In genomic region chr6:66173587-66173986, GRCh38 we compare ENCODE assay signal across 35 cellular contexts.
"Had no signal": no experiment of that assay in that cellular context is flagged by ENCODE, and none has a peak within 500 bp of the region (broad histone marks: within the 10 kb centered on the region; RNA-seq: fewer than 3 reads in every experiment).

No MANE protein-coding gene starts in this region.

- H3K36me3 ChIP-seq: adrenal gland, brain microvascular endothelial cell, breast epithelium had no signal

- H3K4me3 ChIP-seq: adrenal gland, body of pancreas, breast epithelium had no signal

- DNase-seq: activated B cell treated with CpG ODN at 0.5 μM for 24 hours; activated CD4-positive, alpha-beta memory T cell treated with anti-CD3 and anti-CD28 coated beads for 36 hours; activated CD4-positive, alpha-beta T cell treated with anti-CD3 and anti-CD28 coated beads for 4 hours; activated CD4-positive, alpha-beta T cell treated with anti-CD3 and anti-CD28 coated beads, Interleukin-2, amount 10 ng/mL, durations not matched to agents 24 days and 14 days; activated CD4-positive, alpha-beta T cell treated with anti-CD3 and anti-CD28 coated beads, Interleukin-2, amount 50 U/mL, for 1 hour; activated CD4-positive, alpha-beta T cell treated with anti-CD3 and anti-CD28 coated beads, Interleukin-2, amount 50 U/mL, for 4 hours; activated CD4-positive, CD25-positive, alpha-beta regulatory T cell treated with anti-CD3 and anti-CD28 coated beads, Interleukin-2, amount 50 U/mL, for 72 hours; activated CD8-positive, alpha-beta memory T cell treated with anti-CD3 and anti-CD28 coated beads, Interleukin-2, amount 50 U/mL, for 4 hours; activated CD8-positive, alpha-beta T cell treated with anti-CD3 and anti-CD28 coated beads for 36 hours; activated effector memory CD4-positive, alpha-beta T cell treated with anti-CD3 and anti-CD28 coated beads, Interleukin-2, amount 50 U/mL, for 16 hours; activated gamma-delta T cell treated with Interleukin-2 at 50 U/mL for 16 hours; activated naive CD4-positive, alpha-beta T cell; activated naive CD4-positive, alpha-beta T cell treated with anti-CD3 and anti-CD28 coated beads for 36 hours; activated naive CD4-positive, alpha-beta T cell treated with anti-CD3 and anti-CD28 coated beads, Interleukin-2, amount 50 U/mL, for 16 hours; activated naive CD8-positive, alpha-beta T cell treated with anti-CD3 and anti-CD28 coated beads for 36 hours; activated T-cell treated with anti-CD3 and anti-CD28 coated beads for 4 hours; activated T-cell treated with anti-CD3 and anti-CD28 coated beads, Interleukin-2, amount 50 U/mL, for 1 hour; activated T-cell treated with anti-CD3 and anti-CD28 coated beads, Interleukin-2, amount 50 U/mL, for 4 hours; activated T-cell treated with anti-CD3 and anti-CD28 coated beads, Interleukin-2, amount 50 U/mL, for 72 hours; adrenal gland; amniotic stem cell; aorta; body of pancreas; brain microvascular endothelial cell; central memory CD4-positive, alpha-beta T cell; T-helper 1 cell; T-helper 2 cell; T-helper 9 cell had no signal

- H3K9me3 ChIP-seq: adrenal gland, body of pancreas had no signal

- H3K27me3 ChIP-seq: adrenal gland, body of pancreas, brain microvascular endothelial cell, breast epithelium had no signal

- H3K4me1 ChIP-seq: adrenal gland, body of pancreas, breast epithelium had no signal

- ATAC-seq: activated CD8-positive, alpha-beta T cell treated with anti-CD3 and anti-CD28 coated beads for 36 hours; activated naive CD4-positive, alpha-beta T cell treated with anti-CD3 and anti-CD28 coated beads, Interleukin-2, amount 50 U/mL, for 72 hours; activated T-cell treated with anti-CD3 and anti-CD28 coated beads, Interleukin-2, amount 50 U/mL, for 4 hours; activated T-cell treated with anti-CD3 and anti-CD28 coated beads, Interleukin-2, amount 50 U/mL, for 72 hours; activated T-helper 17 cell treated with anti-CD3 and anti-CD28 coated beads, Interleukin-2, amount 50 U/mL, for 72 hours; body of pancreas had no signal

- H3K36me3 Mint-ChIP-seq: activated CD4-positive, alpha-beta memory T cell treated with anti-CD3 and anti-CD28 coated beads for 36 hours; activated naive CD8-positive, alpha-beta T cell treated with anti-CD3 and anti-CD28 coated beads for 36 hours had no signal

- H3K27ac Mint-ChIP-seq: activated B cell treated with CpG ODN at 0.5 μM for 24 hours; activated CD4-positive, alpha-beta memory T cell treated with anti-CD3 and anti-CD28 coated beads for 36 hours; activated CD4-positive, alpha-beta T cell treated with anti-CD3 and anti-CD28 coated beads, Interleukin-2, amount 10 ng/mL, durations not matched to agents 24 days and 14 days; activated CD8-positive, alpha-beta T cell treated with anti-CD3 and anti-CD28 coated beads for 36 hours; activated naive CD4-positive, alpha-beta T cell treated with anti-CD3 and anti-CD28 coated beads for 36 hours; activated naive CD4-positive, alpha-beta T cell treated with anti-CD3 and anti-CD28 coated beads, Interleukin-2, amount 50 U/mL, for 72 hours; activated naive CD8-positive, alpha-beta T cell treated with anti-CD3 and anti-CD28 coated beads for 36 hours; activated T-cell treated with anti-CD3 and anti-CD28 coated beads, Interleukin-2, amount 50 U/mL, for 72 hours; activated T-helper 1 cell treated with anti-CD3 and anti-CD28 coated beads, Interleukin-12 subunit alpha, Interleukin-12 subunit beta, Interleukin-2, Interleukin-4 antibody, amounts not matched to agents 30 ng/mL and 10 ng/mL and 1 ng/mL, durations not matched to agents 14 hours and 24 hours and 36 hours; activated T-helper 17 cell treated with anti-CD3 and anti-CD28 coated beads, Interleukin-2, amount 50 U/mL, for 72 hours; T-helper 1 cell treated with Interleukin-12 subunit alpha and Interleukin-12 subunit beta and Interleukin-4 antibody, amounts not matched to agents 30 μg/mL and 1 μg/mL, for 36 hours; T-helper 2 cell treated with Interferon-gamma antibody and Interleukin-4, amounts not matched to agents 5 μg/mL and 100 μg/mL, for 36 hours had no signal

- H3K4me1 Mint-ChIP-seq: activated B cell treated with CpG ODN at 0.5 μM for 24 hours; activated CD4-positive, alpha-beta T cell treated with anti-CD3 and anti-CD28 coated beads, Interleukin-2, amount 10 ng/mL, durations not matched to agents 24 days and 14 days; activated naive CD8-positive, alpha-beta T cell treated with anti-CD3 and anti-CD28 coated beads for 36 hours; activated T-helper 17 cell treated with anti-CD3 and anti-CD28 coated beads, Interleukin-2, amount 50 U/mL, for 72 hours had no signal

- H3K4me3 Mint-ChIP-seq: activated B cell treated with CpG ODN at 0.5 μM for 24 hours; activated CD4-positive, alpha-beta memory T cell treated with anti-CD3 and anti-CD28 coated beads for 36 hours; activated CD4-positive, alpha-beta T cell treated with anti-CD3 and anti-CD28 coated beads, Interleukin-2, amount 10 ng/mL, durations not matched to agents 24 days and 14 days; activated CD8-positive, alpha-beta T cell treated with anti-CD3 and anti-CD28 coated beads for 36 hours; activated naive CD4-positive, alpha-beta T cell treated with anti-CD3 and anti-CD28 coated beads for 36 hours; activated naive CD8-positive, alpha-beta T cell treated with anti-CD3 and anti-CD28 coated beads for 36 hours; activated T-cell treated with anti-CD3 and anti-CD28 coated beads, Interleukin-2, amount 50 U/mL, for 4 hours; activated T-cell treated with anti-CD3 and anti-CD28 coated beads, Interleukin-2, amount 50 U/mL, for 72 hours; activated T-helper 1 cell treated with anti-CD3 and anti-CD28 coated beads, Interleukin-12 subunit alpha, Interleukin-12 subunit beta, Interleukin-2, Interleukin-4 antibody, amounts not matched to agents 30 ng/mL and 10 ng/mL and 1 ng/mL, durations not matched to agents 14 hours and 24 hours and 36 hours; activated T-helper 17 cell treated with anti-CD3 and anti-CD28 coated beads, Interleukin-2, amount 50 U/mL, for 72 hours; T-helper 1 cell treated with Interleukin-12 subunit alpha and Interleukin-12 subunit beta and Interleukin-4 antibody, amounts not matched to agents 30 μg/mL and 1 μg/mL, for 36 hours; T-helper 2 cell treated with Interferon-gamma antibody and Interleukin-4, amounts not matched to agents 5 μg/mL and 100 μg/mL, for 36 hours had no signal

- H3K27ac ChIP-seq: adrenal gland, body of pancreas, brain microvascular endothelial cell, breast epithelium, VCaP had no signal

- H3K27me3 Mint-ChIP-seq: activated B cell treated with CpG ODN at 0.5 μM for 24 hours; activated CD4-positive, alpha-beta memory T cell treated with anti-CD3 and anti-CD28 coated beads for 36 hours; activated CD4-positive, alpha-beta T cell treated with anti-CD3 and anti-CD28 coated beads, Interleukin-2, amount 10 ng/mL, durations not matched to agents 24 days and 14 days; activated CD8-positive, alpha-beta T cell treated with anti-CD3 and anti-CD28 coated beads for 36 hours; activated naive CD8-positive, alpha-beta T cell treated with anti-CD3 and anti-CD28 coated beads for 36 hours; activated T-helper 17 cell treated with anti-CD3 and anti-CD28 coated beads, Interleukin-2, amount 50 U/mL, for 72 hours had no signal
